In genomic region chr6:75884822-75885221, GRCh38 we compare ENCODE assay signal across 33 cellular contexts.
"Had no signal": no experiment of that assay in that cellular context is flagged by ENCODE, and none has a peak within 500 bp of the region (broad histone marks: within the 10 kb centered on the region; RNA-seq: fewer than 3 reads in every experiment).

No MANE protein-coding gene starts in this region.

- FAIRE-seq: bronchial epithelial cell, TTC549 had no signal

- DNase-seq: activated CD4-positive, alpha-beta memory T cell treated with anti-CD3 and anti-CD28 coated beads, Interleukin-2, amount 10 ng/mL, durations not matched to agents 7 days and 5 days; activated CD4-positive, alpha-beta T cell treated with anti-CD3 and anti-CD28 coated beads for 1 hour; activated CD4-positive, alpha-beta T cell treated with anti-CD3 and anti-CD28 coated beads for 36 hours; activated CD4-positive, alpha-beta T cell treated with anti-CD3 and anti-CD28 coated beads for 48 hours; activated CD4-positive, alpha-beta T cell treated with anti-CD3 and anti-CD28 coated beads, Interleukin-2, amount 10 ng/mL, durations not matched to agents 7 days and 5 days; activated CD4-positive, alpha-beta T cell treated with anti-CD3 and anti-CD28 coated beads, Interleukin-2, amount 50 U/mL, for 48 hours; activated CD4-positive, CD25-positive, alpha-beta regulatory T cell; activated CD8-positive, alpha-beta memory T cell treated with anti-CD3 and anti-CD28 coated beads for 24 hours; activated CD8-positive, alpha-beta memory T cell treated with anti-CD3 and anti-CD28 coated beads, Interleukin-2, amount 10 ng/mL, durations not matched to agents 7 days and 5 days; activated CD8-positive, alpha-beta memory T cell treated with anti-CD3 and anti-CD28 coated beads, Interleukin-2, amount 50 U/mL, for 48 hours; activated CD8-positive, alpha-beta T cell treated with anti-CD3 and anti-CD28 coated beads, Interleukin-2, amount 10 ng/mL, durations not matched to agents 7 days and 5 days; activated effector memory CD4-positive, alpha-beta T cell treated with Interleukin-2 at 50 U/mL for 16 hours; activated gamma-delta T cell; activated naive CD4-positive, alpha-beta T cell treated with anti-CD3 and anti-CD28 coated beads, Interleukin-2, amount 10 ng/mL, durations not matched to agents 7 days and 5 days; activated naive CD4-positive, alpha-beta T cell treated with Interleukin-2 at 50 U/mL for 16 hours; activated naive CD8-positive, alpha-beta T cell treated with anti-CD3 and anti-CD28 coated beads, Interleukin-2, amount 10 ng/mL, durations not matched to agents 7 days and 5 days; activated naive CD8-positive, alpha-beta T cell treated with anti-CD3 and anti-CD28 coated beads, Interleukin-2, amount 50 U/mL, for 24 hours; activated T-cell treated with anti-CD3 and anti-CD28 coated beads, Interleukin-2, amount 50 U/mL, for 24 hours; activated T-cell treated with anti-CD3 and anti-CD28 coated beads, Interleukin-2, amount 50 U/mL, for 48 hours; amygdala; anterior cingulate cortex; caudate nucleus; cerebellar nuclear complex; T-helper 1 cell; T-helper 2 cell; T-helper 9 cell; WERI-Rb-1 had no signal

- H3K9me3 ChIP-seq: ascending aorta had no signal

- H3K4me1 ChIP-seq: ascending aorta had no signal

- H3K4me3 ChIP-seq: ascending aorta, cardiac muscle cell had no signal

- H3K27ac ChIP-seq: ascending aorta, cardiac muscle cell, WERI-Rb-1 had no signal

- ATAC-seq: activated CD4-positive, alpha-beta T cell treated with anti-CD3 and anti-CD28 coated beads for 36 hours; activated CD4-positive, CD25-positive, alpha-beta regulatory T cell treated with anti-CD3 and anti-CD28 coated beads, Interleukin-2, amount 50 U/mL, for 24 hours; activated CD8-positive, alpha-beta memory T cell treated with anti-CD3 and anti-CD28 coated beads, Interleukin-2, amount 10 ng/mL, durations not matched to agents 7 days and 5 days; activated CD8-positive, alpha-beta T cell treated with anti-CD3 and anti-CD28 coated beads, Interleukin-2, amount 10 ng/mL, durations not matched to agents 7 days and 5 days; activated naive CD8-positive, alpha-beta T cell treated with anti-CD3 and anti-CD28 coated beads, Interleukin-2, amount 50 U/mL, for 24 hours; WTC11 had no signal

- H3K27me3 ChIP-seq: ascending aorta, cardiac muscle cell had no signal

- H3K36me3 ChIP-seq: WERI-Rb-1 had no signal
